In the genomic region with DNA sequence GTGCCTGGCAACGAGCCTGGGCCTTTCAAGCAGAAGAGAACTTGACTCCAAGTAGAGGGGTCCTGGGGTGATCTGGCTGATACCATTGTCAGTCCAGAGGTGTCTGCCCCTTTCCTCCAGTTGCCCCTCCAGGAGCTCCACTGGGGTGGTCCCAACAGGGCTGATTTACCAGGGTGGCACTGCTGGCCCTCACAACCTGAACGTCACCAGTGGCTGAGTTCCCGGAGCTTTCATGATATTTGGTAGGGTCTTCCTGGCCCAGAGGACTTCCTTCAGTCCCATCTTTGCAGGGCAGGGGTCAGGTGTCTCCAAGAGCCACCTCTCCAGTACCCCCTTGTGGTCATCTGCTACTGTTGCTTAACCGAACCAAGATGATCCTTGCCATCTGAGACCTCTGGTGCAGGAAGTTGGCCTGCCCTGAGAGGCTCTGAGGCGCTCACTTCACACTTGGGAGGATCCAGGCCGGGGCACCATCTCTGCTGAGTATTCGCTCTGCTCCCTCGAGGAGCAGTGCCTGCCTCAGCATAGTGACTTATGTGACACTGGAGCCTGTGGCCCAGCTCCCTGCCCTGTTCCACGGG, we compare ENCODE assay signal across 8 cellular contexts. TPM values are rescaled to one million over a fixed set of nuclear protein-coding genes. Genes with fewer than 3 reads are reported as not detected.
A peak's percentile ranks its signal among the peaks of the same experiment; 100 is the strongest.
DNase-seq lines count a peak whose midpoint lies in the region; ATAC-seq and TF ChIP-seq lines count a peak whose summit lies in the region.

No MANE protein-coding gene starts in this region.

- H3K27me3 ChIP-seq in heart right ventricle (no peaks in the 10 kb centered on the region), NT2/D1 (ENCODE audit: insufficient read depth, insufficient read length) (no peaks in the 10 kb centered on the region), adrenal gland (no peaks in the 10 kb centered on the region), upper lobe of left lung (no peaks in the 10 kb centered on the region)

- H3K9ac ChIP-seq in NT2/D1 (ENCODE audit: insufficient read length, low read depth): peak overlapping the region; percentile 57

- WGBS in heart right ventricle, 2 donors: 65% methylated on average over 9 of the region's 9 CpGs
- 40 to 67% (median 60%) methylated on average over 3 to 9 of the region's 9 CpGs for WGBS in adrenal gland, 4 donors
- WGBS in upper lobe of left lung, 2 donors: 49% methylated on average over 7 of the region's 9 CpGs; no CpG with 5 or more reads in 1 of the 2 donors

- H3K4me3 ChIP-seq in heart right ventricle (peak overlapping the region in 1 of 10 donors; percentile 77), NT2/D1 (ENCODE audit: insufficient read length, low read depth) (no peak overlapping the region), adrenal gland (no peak overlapping the region), upper lobe of left lung (no peak overlapping the region)

- peaks cover 0 to 70% (median 35%) of the 10 kb centered on the region in 9 donors for H3K36me3 ChIP-seq in heart right ventricle
- H3K36me3 ChIP-seq in NT2/D1 (ENCODE audit: insufficient read depth, insufficient read length, low read length): peaks cover 65% of the 10 kb centered on the region
- peaks cover 0 to 33% of the 10 kb centered on the region in 2 donors for H3K36me3 ChIP-seq in adrenal gland (replicated peaks in 1 of 2)
- H3K36me3 ChIP-seq in upper lobe of left lung: peaks cover 9 to 34% (median 31%) of the 10 kb centered on the region in 4 donors

- no peak for TF ChIP-seq EP300 in upper lobe of left lung (IDR thresholded peaks at IDR 0.05)

- DNase-seq in heart right ventricle: no peak
- no peak for DNase-seq in cardiac septum (ENCODE audit: low spot score)
- DNase-seq in NT2/D1 (ENCODE audit: low read depth, low spot score): no peak
- DNase-seq in adrenal gland: peak in 5 of 7 donors; percentile 33 to 67 (median 40)
- DNase-seq in left colon: peak in 1 of 2 donors; percentile 31
- peak in 1 of 2 donors; percentile 44 for DNase-seq in upper lobe of left lung

- peak; percentile 6 to 60 (median 44) for TF ChIP-seq CTCF in heart right ventricle (IDR thresholded peaks at IDR 0.05)
- peak in 5 of 6 experiments; percentile 13 to 43 (median 28) for TF ChIP-seq CTCF in adrenal gland (IDR thresholded peaks at IDR 0.05)
- TF ChIP-seq CTCF in upper lobe of left lung (IDR thresholded peaks at IDR 0.05): peak in 5 of 6 experiments; percentile 23 to 49 (median 33)

- ATAC-seq in heart right ventricle: peak in 1 of 8 donors; percentile 25
- ATAC-seq in left colon: peak; percentile 12
- ATAC-seq in upper lobe of left lung (ENCODE audit: low FRiP score in 2 of 2): no peak
- ATAC-seq in GM19463 (IDR thresholded peaks at IDR 0.05; ENCODE audit: unreplicated experiment): no peak
- no peak for ATAC-seq in HG02798 (IDR thresholded peaks at IDR 0.05; ENCODE audit: poor library complexity, unreplicated experiment)

- peaks cover 8 to 58% (median 29%) of the 10 kb centered on the region in 9 donors for H3K4me1 ChIP-seq in heart right ventricle
- H3K4me1 ChIP-seq in NT2/D1 (ENCODE audit: insufficient read depth, insufficient read length): peaks cover 33% of the 10 kb centered on the region
- peaks cover 8 to 13% of the 10 kb centered on the region in 2 donors for H3K4me1 ChIP-seq in adrenal gland (replicated peaks in 1 of 2)
- peaks cover 35 to 51% (median 39%) of the 10 kb centered on the region in 4 donors for H3K4me1 ChIP-seq in upper lobe of left lung

- intact Hi-C loops in heart right ventricle (cut with DNase I) (loop anchor here in 2 of 10 donors (10.0 kb wide), 3 partner anchors 72 to 272 kb away; partner anchors contain the start of gene MAP3K3 (in 1 of the 2)), cardiac septum (cut with DNase I) (loop anchor here (5.0 kb wide), 1 partner anchor 74 kb away; the partner anchor contains the start of gene MAP3K3), adrenal gland (cut with DNase I) (loop anchor here (5.0 to 10.0 kb wide), 2 partner anchors 72 to 74 kb away; partner anchors contain the start of gene MAP3K3 (in 2 of the 2)), left colon (cut with DNase I, micrococcal nuclease) (no loop called here)

- H3K9me3 ChIP-seq in heart right ventricle (no peaks in the 10 kb centered on the region), NT2/D1 (ENCODE audit: insufficient read depth, low read length) (no peaks in the 10 kb centered on the region), adrenal gland (replicated peaks in 1 of 3) (no peaks in the 10 kb centered on the region), upper lobe of left lung (no peaks in the 10 kb centered on the region)

- TF ChIP-seq POLR2A in adrenal gland (IDR thresholded peaks at IDR 0.05) (no peak), upper lobe of left lung (IDR thresholded peaks at IDR 0.05) (no peak)

- H3K27ac ChIP-seq in heart right ventricle (peak overlapping the region in 6 of 10 donors; percentile 4 to 95 (median 34)), adrenal gland (peak overlapping the region in 2 of 5 donors; percentile 21 to 29), upper lobe of left lung (peak overlapping the region; percentile 88 to 92 (median 90))

RNA-seq across cellular contexts. Expression of gene LIMD2, which starts 3.5 kb away (rescaled TPM):
- 10 to 100 TPM in 1 of 10 donors, 1 to 10 TPM in 9; 1.8 to 30.6 (median 3.3) TPM for total RNA-seq in heart right ventricle
- polyA plus RNA-seq in heart right ventricle: 10 to 100 TPM in 1 of 2 donors, 1 to 10 TPM in 1; 8.2 to 10.0 TPM
- total RNA-seq in cardiac septum: 7.5 TPM
- total RNA-seq in adrenal gland: 10 to 100 TPM in 7 of 8 donors, 1 to 10 TPM in 1; 6.3 to 20.1 (median 12.0) TPM
- 10 to 100 TPM in 2 of 3 donors, 1 to 10 TPM in 1; 2.5 to 76.3 (median 34.6) TPM for polyA plus RNA-seq in adrenal gland
- total RNA-seq in left colon: 1 to 10 TPM; 3.7 to 8.5 TPM
- 100 to 1,000 TPM in 1 of 6 donors, 10 to 100 TPM in 5; 13.2 to 115 (median 21.6) TPM for total RNA-seq in upper lobe of left lung

RNA-seq across cellular contexts. Expression of gene STRADA, which starts 45.1 kb away (rescaled TPM):
- 10 to 100 TPM; 12.2 to 19.0 (median 17.7) TPM for total RNA-seq in heart right ventricle
- polyA plus RNA-seq in heart right ventricle: 10 to 100 TPM; 15.7 to 30.0 TPM
- 20.4 TPM for total RNA-seq in cardiac septum
- 10 to 100 TPM; 16.7 to 91.1 (median 37.5) TPM for total RNA-seq in adrenal gland
- polyA plus RNA-seq in adrenal gland: 10 to 100 TPM; 34.5 to 67.6 (median 53.9) TPM
- 10 to 100 TPM; 18.8 to 21.2 TPM for total RNA-seq in left colon
- total RNA-seq in upper lobe of left lung: 10 to 100 TPM; 18.7 to 60.8 (median 32.4) TPM

Comparison
In these comparisons a context has a peak if more than half of its experiments do, and no peak if none do; other contexts are left out.
1. DNase-seq: peak in adrenal gland (5 of 7); none in heart right ventricle (0 of 2), cardiac septum (single experiment) and NT2/D1 (single experiment).
2. intact Hi-C loops: an anchor here in cardiac septum (5.0 kb wide) and adrenal gland (5.0 to 10.0 kb wide); none called in left colon.
3. Peak in every context shown above with its lines, with median percentiles within 50 percentile points of each other: CTCF ChIP-seq.